In the genomic region with DNA sequence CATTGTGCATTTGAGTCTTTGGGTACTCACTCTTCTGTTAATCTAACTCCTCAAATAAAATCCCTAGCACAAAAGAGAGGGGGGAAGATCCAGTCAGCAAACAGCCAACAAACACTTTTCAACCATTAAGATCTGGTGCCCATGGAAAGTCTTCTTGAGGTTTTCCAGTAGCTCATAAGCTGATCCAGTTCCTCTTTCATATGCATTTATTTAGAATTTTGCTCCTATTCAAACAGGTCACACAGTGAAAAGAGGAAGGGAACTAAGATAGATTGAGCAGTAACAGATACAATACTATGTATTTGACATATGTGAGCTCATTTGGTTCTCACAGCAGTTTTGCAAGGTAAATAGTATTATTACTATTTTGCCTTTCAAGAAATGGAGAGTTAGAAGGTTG, we compare ENCODE assay signal across 1 cellular context.
TF ChIP-seq lines count a peak whose summit lies in the region.

No MANE protein-coding gene starts in this region.

TF ChIP-seq in GM23338, 12 proteins besides CTCF, POLR2A, EP300 and RAD21 (continued from another document):
- TF ChIP-seq, protein P1, sequence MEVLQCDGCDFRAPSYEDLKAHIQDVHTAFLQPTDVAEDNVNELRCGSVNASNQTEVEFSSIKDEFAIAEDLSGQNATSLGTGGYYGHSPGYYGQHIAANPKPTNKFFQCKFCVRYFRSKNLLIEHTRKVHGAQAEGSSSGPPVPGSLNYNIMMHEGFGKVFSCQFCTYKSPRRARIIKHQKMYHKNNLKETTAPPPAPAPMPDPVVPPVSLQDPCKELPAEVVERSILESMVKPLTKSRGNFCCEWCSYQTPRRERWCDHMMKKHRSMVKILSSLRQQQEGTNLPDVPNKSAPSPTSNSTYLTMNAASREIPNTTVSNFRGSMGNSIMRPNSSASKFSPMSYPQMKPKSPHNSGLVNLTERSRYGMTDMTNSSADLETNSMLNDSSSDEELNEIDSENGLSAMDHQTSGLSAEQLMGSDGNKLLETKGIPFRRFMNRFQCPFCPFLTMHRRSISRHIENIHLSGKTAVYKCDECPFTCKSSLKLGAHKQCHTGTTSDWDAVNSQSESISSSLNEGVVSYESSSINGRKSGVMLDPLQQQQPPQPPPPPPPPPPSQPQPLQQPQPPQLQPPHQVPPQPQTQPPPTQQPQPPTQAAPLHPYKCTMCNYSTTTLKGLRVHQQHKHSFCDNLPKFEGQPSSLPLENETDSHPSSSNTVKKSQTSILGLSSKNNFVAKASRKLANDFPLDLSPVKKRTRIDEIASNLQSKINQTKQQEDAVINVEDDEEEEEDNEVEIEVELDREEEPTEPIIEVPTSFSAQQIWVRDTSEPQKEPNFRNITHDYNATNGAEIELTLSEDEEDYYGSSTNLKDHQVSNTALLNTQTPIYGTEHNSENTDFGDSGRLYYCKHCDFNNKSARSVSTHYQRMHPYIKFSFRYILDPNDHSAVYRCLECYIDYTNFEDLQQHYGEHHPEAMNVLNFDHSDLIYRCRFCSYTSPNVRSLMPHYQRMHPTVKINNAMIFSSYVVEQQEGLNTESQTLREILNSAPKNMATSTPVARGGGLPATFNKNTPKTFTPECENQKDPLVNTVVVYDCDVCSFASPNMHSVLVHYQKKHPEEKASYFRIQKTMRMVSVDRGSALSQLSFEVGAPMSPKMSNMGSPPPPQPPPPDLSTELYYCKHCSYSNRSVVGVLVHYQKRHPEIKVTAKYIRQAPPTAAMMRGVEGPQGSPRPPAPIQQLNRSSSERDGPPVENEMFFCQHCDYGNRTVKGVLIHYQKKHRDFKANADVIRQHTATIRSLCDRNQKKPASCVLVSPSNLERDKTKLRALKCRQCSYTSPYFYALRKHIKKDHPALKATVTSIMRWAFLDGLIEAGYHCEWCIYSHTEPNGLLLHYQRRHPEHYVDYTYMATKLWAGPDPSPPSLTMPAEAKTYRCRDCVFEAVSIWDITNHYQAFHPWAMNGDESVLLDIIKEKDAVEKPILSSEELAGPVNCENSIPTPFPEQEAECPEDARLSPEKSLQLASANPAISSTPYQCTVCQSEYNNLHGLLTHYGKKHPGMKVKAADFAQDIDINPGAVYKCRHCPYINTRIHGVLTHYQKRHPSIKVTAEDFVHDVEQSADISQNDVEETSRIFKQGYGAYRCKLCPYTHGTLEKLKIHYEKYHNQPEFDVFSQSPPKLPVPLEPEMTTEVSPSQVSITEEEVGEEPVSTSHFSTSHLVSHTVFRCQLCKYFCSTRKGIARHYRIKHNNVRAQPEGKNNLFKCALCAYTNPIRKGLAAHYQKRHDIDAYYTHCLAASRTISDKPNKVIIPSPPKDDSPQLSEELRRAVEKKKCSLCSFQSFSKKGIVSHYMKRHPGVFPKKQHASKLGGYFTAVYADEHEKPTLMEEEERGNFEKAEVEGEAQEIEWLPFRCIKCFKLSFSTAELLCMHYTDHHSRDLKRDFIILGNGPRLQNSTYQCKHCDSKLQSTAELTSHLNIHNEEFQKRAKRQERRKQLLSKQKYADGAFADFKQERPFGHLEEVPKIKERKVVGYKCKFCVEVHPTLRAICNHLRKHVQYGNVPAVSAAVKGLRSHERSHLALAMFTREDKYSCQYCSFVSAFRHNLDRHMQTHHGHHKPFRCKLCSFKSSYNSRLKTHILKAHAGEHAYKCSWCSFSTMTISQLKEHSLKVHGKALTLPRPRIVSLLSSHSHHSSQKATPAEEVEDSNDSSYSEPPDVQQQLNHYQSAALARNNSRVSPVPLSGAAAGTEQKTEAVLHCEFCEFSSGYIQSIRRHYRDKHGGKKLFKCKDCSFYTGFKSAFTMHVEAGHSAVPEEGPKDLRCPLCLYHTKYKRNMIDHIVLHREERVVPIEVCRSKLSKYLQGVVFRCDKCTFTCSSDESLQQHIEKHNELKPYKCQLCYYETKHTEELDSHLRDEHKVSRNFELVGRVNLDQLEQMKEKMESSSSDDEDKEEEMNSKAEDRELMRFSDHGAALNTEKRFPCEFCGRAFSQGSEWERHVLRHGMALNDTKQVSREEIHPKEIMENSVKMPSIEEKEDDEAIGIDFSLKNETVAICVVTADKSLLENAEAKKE (CRISPR knock-in tag; IDR thresholded peaks at IDR 0.05) = no peak
- no peak for TF ChIP-seq ZNF114 (CRISPR knock-in tag; IDR thresholded peaks at IDR 0.05)
- TF ChIP-seq EZH2 (IDR thresholded peaks at IDR 0.05; ENCODE audit: low read depth, unreplicated experiment) = no peak
- no peak for TF ChIP-seq NANOG (IDR thresholded peaks at IDR 0.05; ENCODE audit: borderline replicate concordance)
- TF ChIP-seq, protein P2, sequence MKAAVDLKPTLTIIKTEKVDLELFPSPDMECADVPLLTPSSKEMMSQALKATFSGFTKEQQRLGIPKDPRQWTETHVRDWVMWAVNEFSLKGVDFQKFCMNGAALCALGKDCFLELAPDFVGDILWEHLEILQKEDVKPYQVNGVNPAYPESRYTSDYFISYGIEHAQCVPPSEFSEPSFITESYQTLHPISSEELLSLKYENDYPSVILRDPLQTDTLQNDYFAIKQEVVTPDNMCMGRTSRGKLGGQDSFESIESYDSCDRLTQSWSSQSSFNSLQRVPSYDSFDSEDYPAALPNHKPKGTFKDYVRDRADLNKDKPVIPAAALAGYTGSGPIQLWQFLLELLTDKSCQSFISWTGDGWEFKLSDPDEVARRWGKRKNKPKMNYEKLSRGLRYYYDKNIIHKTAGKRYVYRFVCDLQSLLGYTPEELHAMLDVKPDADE (IDR thresholded peaks at IDR 0.05) = no peak
- TF ChIP-seq POLR2AphosphoS5 (IDR thresholded peaks at IDR 0.05; ENCODE audit: low read depth) = no peak
- TF ChIP-seq, protein P3, sequence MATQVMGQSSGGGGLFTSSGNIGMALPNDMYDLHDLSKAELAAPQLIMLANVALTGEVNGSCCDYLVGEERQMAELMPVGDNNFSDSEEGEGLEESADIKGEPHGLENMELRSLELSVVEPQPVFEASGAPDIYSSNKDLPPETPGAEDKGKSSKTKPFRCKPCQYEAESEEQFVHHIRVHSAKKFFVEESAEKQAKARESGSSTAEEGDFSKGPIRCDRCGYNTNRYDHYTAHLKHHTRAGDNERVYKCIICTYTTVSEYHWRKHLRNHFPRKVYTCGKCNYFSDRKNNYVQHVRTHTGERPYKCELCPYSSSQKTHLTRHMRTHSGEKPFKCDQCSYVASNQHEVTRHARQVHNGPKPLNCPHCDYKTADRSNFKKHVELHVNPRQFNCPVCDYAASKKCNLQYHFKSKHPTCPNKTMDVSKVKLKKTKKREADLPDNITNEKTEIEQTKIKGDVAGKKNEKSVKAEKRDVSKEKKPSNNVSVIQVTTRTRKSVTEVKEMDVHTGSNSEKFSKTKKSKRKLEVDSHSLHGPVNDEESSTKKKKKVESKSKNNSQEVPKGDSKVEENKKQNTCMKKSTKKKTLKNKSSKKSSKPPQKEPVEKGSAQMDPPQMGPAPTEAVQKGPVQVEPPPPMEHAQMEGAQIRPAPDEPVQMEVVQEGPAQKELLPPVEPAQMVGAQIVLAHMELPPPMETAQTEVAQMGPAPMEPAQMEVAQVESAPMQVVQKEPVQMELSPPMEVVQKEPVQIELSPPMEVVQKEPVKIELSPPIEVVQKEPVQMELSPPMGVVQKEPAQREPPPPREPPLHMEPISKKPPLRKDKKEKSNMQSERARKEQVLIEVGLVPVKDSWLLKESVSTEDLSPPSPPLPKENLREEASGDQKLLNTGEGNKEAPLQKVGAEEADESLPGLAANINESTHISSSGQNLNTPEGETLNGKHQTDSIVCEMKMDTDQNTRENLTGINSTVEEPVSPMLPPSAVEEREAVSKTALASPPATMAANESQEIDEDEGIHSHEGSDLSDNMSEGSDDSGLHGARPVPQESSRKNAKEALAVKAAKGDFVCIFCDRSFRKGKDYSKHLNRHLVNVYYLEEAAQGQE (IDR thresholded peaks at IDR 0.05; ENCODE audit: unreplicated experiment) = no peak
- no peak for TF ChIP-seq CREB1 (CRISPR knock-in tag; IDR thresholded peaks at IDR 0.05; ENCODE audit: low read depth)
- no peak for TF ChIP-seq STAT1 (IDR thresholded peaks at IDR 0.05; ENCODE audit: unreplicated experiment)
- no peak for TF ChIP-seq EZH2phosphoT487 (IDR thresholded peaks at IDR 0.05; ENCODE audit: unreplicated experiment)
TF ChIP-seq in GM23338: peak in this region for 0.
